ENCODE assay signal across 8 cellular contexts in genomic region chr11:45771194-45771941, GRCh38. TPM values are rescaled to one million over a fixed set of nuclear protein-coding genes. Genes with fewer than 3 reads are reported as not detected.
A peak's percentile ranks its signal among the peaks of the same experiment; 100 is the strongest.
DNase-seq lines count a peak whose midpoint lies in the region; ATAC-seq lines count a peak whose summit lies in the region.

No MANE protein-coding gene starts in this region.

- H3K9me3 ChIP-seq in neuron (ENCODE audit: low read length) (no peaks in the 10 kb centered on the region), stomach smooth muscle (ENCODE audit: control insufficient read depth in 2 of 2, low read length in 2 of 2) (no peaks in the 10 kb centered on the region)

- DNase-seq in COR-L47 (lab: John Stamatoyannopoulos, UW) (peak; percentile 12), HT1080 (ENCODE audit: low read depth) (peak; percentile 44), RPMI7951 (ENCODE audit: low read depth) (peak; percentile 22), foreskin melanocyte (peak; percentile 59)
- peak; percentile 63 for DNase-seq in activated T-helper 2 cell treated with anti-CD3 and anti-CD28 coated beads, Interferon-gamma antibody, Interleukin-2, Interleukin-4, amounts not matched to agents 10 μg/mL and 5 μg/mL and 100 μg/mL, durations not matched to agents 14 hours and 24 hours and 36 hours (ENCODE audit: low spot score)

- intact Hi-C loops in activated T-helper 2 cell treated with anti-CD3 and anti-CD28 coated beads, Interferon-gamma antibody, Interleukin-2, Interleukin-4, amounts not matched to agents 10 μg/mL and 5 μg/mL and 100 μg/mL, durations not matched to agents 14 hours and 24 hours and 36 hours (cut with micrococcal nuclease) = loop anchor here (5.0 kb wide), 1 partner anchor 114 kb away; no protein-coding TSS in a partner anchor

- H3K27me3 Mint-ChIP-seq in activated T-helper 2 cell treated with anti-CD3 and anti-CD28 coated beads, Interferon-gamma antibody, Interleukin-2, Interleukin-4, amounts not matched to agents 10 μg/mL and 5 μg/mL and 100 μg/mL, durations not matched to agents 14 hours and 24 hours and 36 hours (ENCODE audit: low read depth) = peaks cover 11% of the 10 kb centered on the region

- no peaks in the 10 kb centered on the region for H3K36me3 ChIP-seq in neuron (ENCODE audit: insufficient read depth, low read length)
- H3K36me3 ChIP-seq in stomach smooth muscle (ENCODE audit: control insufficient read depth in 2 of 2, insufficient read depth in 2 of 2, low read length in 2 of 2) = no peaks in the 10 kb centered on the region

- H2AFZ ChIP-seq in neuron (ENCODE audit: low read depth, low read length) = peak overlapping the region; percentile 19

- H3K36me3 Mint-ChIP-seq in activated T-helper 2 cell treated with anti-CD3 and anti-CD28 coated beads, Interferon-gamma antibody, Interleukin-2, Interleukin-4, amounts not matched to agents 10 μg/mL and 5 μg/mL and 100 μg/mL, durations not matched to agents 14 hours and 24 hours and 36 hours (ENCODE audit: low read depth) = no peaks in the 10 kb centered on the region

- peak overlapping the region; percentile 45 for H3K4me3 ChIP-seq in neuron (ENCODE audit: low read length)
- H3K4me3 ChIP-seq in stomach smooth muscle (ENCODE audit: low read length in 2 of 2) = peak overlapping the region; percentile 77 to 86

- peaks cover 17% of the 10 kb centered on the region for H3K4me1 Mint-ChIP-seq in activated T-helper 2 cell treated with anti-CD3 and anti-CD28 coated beads, Interferon-gamma antibody, Interleukin-2, Interleukin-4, amounts not matched to agents 10 μg/mL and 5 μg/mL and 100 μg/mL, durations not matched to agents 14 hours and 24 hours and 36 hours (ENCODE audit: low read depth)

- H3K4me1 ChIP-seq in neuron (ENCODE audit: insufficient read depth, low read length) (peaks cover 7% of the 10 kb centered on the region), stomach smooth muscle (ENCODE audit: control insufficient read depth, insufficient read depth, low read length) (peaks cover 9% of the 10 kb centered on the region)

- ATAC-seq in GM19455 (IDR thresholded peaks at IDR 0.05; ENCODE audit: unreplicated experiment) = peak; percentile 47

- no peak overlapping the region for H3K27ac Mint-ChIP-seq in activated T-helper 2 cell treated with anti-CD3 and anti-CD28 coated beads, Interferon-gamma antibody, Interleukin-2, Interleukin-4, amounts not matched to agents 10 μg/mL and 5 μg/mL and 100 μg/mL, durations not matched to agents 14 hours and 24 hours and 36 hours

- peak overlapping the region; percentile 82 for H3K4me3 Mint-ChIP-seq in activated T-helper 2 cell treated with anti-CD3 and anti-CD28 coated beads, Interferon-gamma antibody, Interleukin-2, Interleukin-4, amounts not matched to agents 10 μg/mL and 5 μg/mL and 100 μg/mL, durations not matched to agents 14 hours and 24 hours and 36 hours (ENCODE audit: low read depth)

- no peaks in the 10 kb centered on the region for H3K9me3 Mint-ChIP-seq in activated T-helper 2 cell treated with anti-CD3 and anti-CD28 coated beads, Interferon-gamma antibody, Interleukin-2, Interleukin-4, amounts not matched to agents 10 μg/mL and 5 μg/mL and 100 μg/mL, durations not matched to agents 14 hours and 24 hours and 36 hours

- H3K27me3 ChIP-seq in neuron (ENCODE audit: insufficient read depth, low read length) = peaks cover 10% of the 10 kb centered on the region
- peaks cover 0 to 4% of the 10 kb centered on the region in 2 donors for H3K27me3 ChIP-seq in stomach smooth muscle (ENCODE audit: control insufficient read depth in 1 of 2, insufficient read depth in 2 of 2, low read length in 2 of 2)

- peak overlapping the region; percentile 49 for H3K27ac ChIP-seq in stomach smooth muscle (ENCODE audit: low read length)

- peak overlapping the region; percentile 59 to 80 for H3K9ac ChIP-seq in stomach smooth muscle (ENCODE audit: low read length in 2 of 2)

RNA-seq across cellular contexts. Expression of gene SLC35C1, which starts 33.6 kb away (rescaled TPM):
- 4.9 and 11.7 TPM in 2 replicates for total RNA-seq in HT1080 (2014; rRNA removed; shearing (Covaris generic))
- 10.8 and 12.0 TPM in 2 replicates for polyA plus RNA-seq in HT1080 (2015; cell fraction: cytosol; rRNA removed)
- 4.0 and 8.7 TPM in 2 replicates for polyA plus RNA-seq in HT1080 (2015; cell fraction: nucleus; rRNA removed)
- 4.8 and 5.2 TPM in 2 replicates for total RNA-seq in RPMI7951 (2014; rRNA removed; shearing (Covaris generic))
- total RNA-seq in activated T-helper 2 cell treated with anti-CD3 and anti-CD28 coated beads, Interferon-gamma antibody, Interleukin-2, Interleukin-4, amounts not matched to agents 10 μg/mL and 5 μg/mL and 100 μg/mL, durations not matched to agents 14 hours and 24 hours and 36 hours = 17.1 and 18.1 TPM in 2 replicates

Comparison
In these comparisons a context has a peak if more than half of its experiments do, and no peak if none do; other contexts are left out.
1. Peak in every context shown above with its lines: DNase-seq, ATAC-seq, H3K4me3 ChIP-seq and H3K27ac ChIP-seq.
2. DNase-seq: peak in every context shown above with its lines; median percentile 63 in activated T-helper 2 cell treated with anti-CD3 and anti-CD28 coated beads, Interferon-gamma antibody, Interleukin-2, Interleukin-4, amounts not matched to agents 10 μg/mL and 5 μg/mL and 100 μg/mL, durations not matched to agents 14 hours and 24 hours and 36 hours; 59 in foreskin melanocyte; 44 in HT1080; 22 in RPMI7951; 12 in COR-L47.